Comparison of ENCODE assay signal across 1 cellular context in genomic region chr11:10809373-10810199, GRCh38.
TF ChIP-seq lines count a peak whose summit lies in the region.

No MANE protein-coding gene starts in this region.

TF ChIP-seq in WTC11, 78 proteins besides CTCF, POLR2A, EP300 and RAD21 (continued from another document):
- TF ChIP-seq STAT6 (CRISPR knock-in tag; conservative IDR thresholded peaks at IDR 0.05; ENCODE audit: low read depth) (no peak), E2F1 (CRISPR knock-in tag; IDR thresholded peaks at IDR 0.05) (no peak), ATF2 (CRISPR knock-in tag; IDR thresholded peaks at IDR 0.05; ENCODE audit: borderline replicate concordance, low read depth) (no peak), GTF2I (CRISPR knock-in tag; conservative IDR thresholded peaks at IDR 0.05) (no peak), JUN (CRISPR knock-in tag; IDR thresholded peaks at IDR 0.05) (no peak), MYBL2 (CRISPR knock-in tag; IDR thresholded peaks at IDR 0.05) (no peak), ZNF121 (CRISPR knock-in tag; IDR thresholded peaks at IDR 0.05) (no peak), FOXK1 (CRISPR knock-in tag; IDR thresholded peaks at IDR 0.05) (0 out of 2 replicates have a peak, but pooled peaks have one; percentile 4), ZNF219 (CRISPR knock-in tag; IDR thresholded peaks at IDR 0.05; ENCODE audit: borderline replicate concordance) (0 out of 2 replicates have a peak, but pooled peaks have one; percentile 45), PRRX2 (CRISPR knock-in tag; IDR thresholded peaks at IDR 0.05) (no peak), ZNF281 (CRISPR knock-in tag; IDR thresholded peaks at IDR 0.05) (0 out of 2 replicates have a peak, but pooled peaks have one; percentile 13)
